ENCODE assay signal across 8 cellular contexts in the genomic region with DNA sequence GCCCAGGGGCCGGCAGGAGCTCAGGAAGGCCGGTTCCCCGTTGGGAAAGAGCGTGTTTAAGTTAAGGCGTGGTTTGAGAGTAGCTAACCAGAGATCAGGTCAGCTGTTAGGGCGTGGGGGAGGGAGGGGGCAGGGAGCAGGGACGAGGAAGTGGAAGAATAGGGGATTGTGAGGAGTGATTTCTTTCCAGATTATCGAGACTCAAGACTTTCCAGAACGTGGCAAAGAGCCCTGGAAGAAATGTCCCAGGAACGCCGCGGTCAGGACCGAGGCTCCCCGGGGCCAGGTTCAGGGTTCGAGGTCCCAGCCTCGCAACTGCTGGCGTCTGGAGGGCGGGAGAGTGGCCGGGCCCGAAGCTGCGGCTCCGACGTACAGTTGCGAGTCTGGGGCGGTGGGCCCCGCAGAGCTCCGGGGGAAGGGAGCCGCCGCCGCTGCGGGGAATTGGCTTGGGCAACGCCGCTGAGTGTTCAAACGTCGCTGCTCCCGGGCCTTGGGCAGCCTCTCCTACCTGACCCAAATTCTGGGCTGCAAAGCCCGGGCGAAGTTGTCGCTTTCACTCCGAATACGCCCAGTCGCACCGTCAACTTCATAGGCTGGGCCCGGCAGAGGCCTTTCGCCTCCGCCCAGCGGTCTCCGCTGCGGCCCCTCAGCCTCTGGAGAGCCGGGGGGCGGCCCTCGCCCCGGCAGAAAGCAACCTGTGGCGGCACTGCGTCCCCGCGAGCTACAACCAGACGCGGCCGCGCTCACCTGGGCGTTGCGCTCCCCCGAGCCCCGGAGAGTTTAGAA.
A peak's percentile ranks its signal among the peaks of the same experiment; 100 is the strongest.
DNase-seq lines count a peak whose midpoint lies in the region.

No MANE protein-coding gene starts in this region.

- H3K4me1 Mint-ChIP-seq in activated naive CD4-positive, alpha-beta T cell treated with anti-CD3 and anti-CD28 coated beads, Interleukin-2, amount 50 U/mL, for 24 hours, result peaks cover 28% of the 10 kb centered on the region
- H3K4me1 Mint-ChIP-seq in activated T-cell treated with anti-CD3 and anti-CD28 coated beads, Interleukin-2, amount 50 U/mL, for 24 hours (ENCODE audit: low read depth), result peaks cover 25% of the 10 kb centered on the region
- peaks cover 21% of the 10 kb centered on the region for H3K4me1 Mint-ChIP-seq in stimulated activated naive CD8-positive, alpha-beta T cell treated with anti-CD3 and anti-CD28 coated beads, Interleukin-15, Interleukin-2, amounts not matched to agents 100 ng/mL and 50 ng/mL, for 24 hours (ENCODE audit: low read depth)

- peaks cover 40% of the 10 kb centered on the region for H3K27me3 Mint-ChIP-seq in activated naive CD4-positive, alpha-beta T cell treated with anti-CD3 and anti-CD28 coated beads, Interleukin-2, amount 50 U/mL, for 24 hours
- H3K27me3 Mint-ChIP-seq in activated T-cell treated with anti-CD3 and anti-CD28 coated beads, Interleukin-2, amount 50 U/mL, for 24 hours, result peaks cover 73% of the 10 kb centered on the region
- peaks cover 63% of the 10 kb centered on the region for H3K27me3 Mint-ChIP-seq in stimulated activated naive CD8-positive, alpha-beta T cell treated with anti-CD3 and anti-CD28 coated beads, Interleukin-15, Interleukin-2, amounts not matched to agents 100 ng/mL and 50 ng/mL, for 24 hours

- no peak for DNase-seq in activated naive CD4-positive, alpha-beta T cell treated with Interleukin-2 at 50 U/mL for 16 hours
- peak; percentile 56 for DNase-seq in activated T-cell treated with anti-CD3 and anti-CD28 coated beads, Interleukin-2, amount 50 U/mL, for 24 hours
- DNase-seq in nucleus accumbens (lab: John Stamatoyannopoulos, UW), result no peak
- DNase-seq in activated effector memory CD4-positive, alpha-beta T cell treated with anti-CD3 and anti-CD28 coated beads, Interleukin-2, amount 50 U/mL, for 16 hours, result no peak
- DNase-seq in KBM-7, result no peak

- H3K4me3 Mint-ChIP-seq in activated naive CD4-positive, alpha-beta T cell treated with anti-CD3 and anti-CD28 coated beads, Interleukin-2, amount 50 U/mL, for 24 hours, result peak overlapping the region; percentile 66
- H3K4me3 Mint-ChIP-seq in activated T-cell treated with anti-CD3 and anti-CD28 coated beads, Interleukin-2, amount 50 U/mL, for 24 hours, result peak overlapping the region; percentile 27
- H3K4me3 Mint-ChIP-seq in stimulated activated naive CD8-positive, alpha-beta T cell treated with anti-CD3 and anti-CD28 coated beads, Interleukin-15, Interleukin-2, amounts not matched to agents 100 ng/mL and 50 ng/mL, for 24 hours, result peak overlapping the region; percentile 47

- in situ Hi-C loops in KBM-7 (cut with MboI; ENCODE audit: low pct_unique_long_range_greater_than_20kb, low sequenced_read_pairs), result no loop called here

- H3K9me3 Mint-ChIP-seq in activated naive CD4-positive, alpha-beta T cell treated with anti-CD3 and anti-CD28 coated beads, Interleukin-2, amount 50 U/mL, for 24 hours, result no peaks in the 10 kb centered on the region
- H3K9me3 Mint-ChIP-seq in activated T-cell treated with anti-CD3 and anti-CD28 coated beads, Interleukin-2, amount 50 U/mL, for 24 hours, result no peaks in the 10 kb centered on the region
- no peaks in the 10 kb centered on the region for H3K9me3 Mint-ChIP-seq in stimulated activated naive CD8-positive, alpha-beta T cell treated with anti-CD3 and anti-CD28 coated beads, Interleukin-15, Interleukin-2, amounts not matched to agents 100 ng/mL and 50 ng/mL, for 24 hours

- peak overlapping the region; percentile 61 for H3K4me3 ChIP-seq in iPS-18c (ENCODE audit: insufficient read depth, low read depth, low read length)

- H3K36me3 Mint-ChIP-seq in activated naive CD4-positive, alpha-beta T cell treated with anti-CD3 and anti-CD28 coated beads, Interleukin-2, amount 50 U/mL, for 24 hours, result peaks cover 24% of the 10 kb centered on the region
- peaks cover 14% of the 10 kb centered on the region for H3K36me3 Mint-ChIP-seq in activated T-cell treated with anti-CD3 and anti-CD28 coated beads, Interleukin-2, amount 50 U/mL, for 24 hours (ENCODE audit: low read depth)
- peaks cover 22% of the 10 kb centered on the region for H3K36me3 Mint-ChIP-seq in stimulated activated naive CD8-positive, alpha-beta T cell treated with anti-CD3 and anti-CD28 coated beads, Interleukin-15, Interleukin-2, amounts not matched to agents 100 ng/mL and 50 ng/mL, for 24 hours (ENCODE audit: low read depth)

- peak overlapping the region; percentile 21 for H3K27ac Mint-ChIP-seq in activated naive CD4-positive, alpha-beta T cell treated with anti-CD3 and anti-CD28 coated beads, Interleukin-2, amount 50 U/mL, for 24 hours
- H3K27ac Mint-ChIP-seq in activated T-cell treated with anti-CD3 and anti-CD28 coated beads, Interleukin-2, amount 50 U/mL, for 24 hours, result no peak overlapping the region
- H3K27ac Mint-ChIP-seq in stimulated activated naive CD8-positive, alpha-beta T cell treated with anti-CD3 and anti-CD28 coated beads, Interleukin-15, Interleukin-2, amounts not matched to agents 100 ng/mL and 50 ng/mL, for 24 hours, result no peak overlapping the region

- peaks cover 2% of the 10 kb centered on the region for H3K9me3 ChIP-seq in iPS-18c (ENCODE audit: control insufficient read depth, insufficient read depth, low read length)
